ENCODE assay signal across 3 cellular contexts in genomic region chr4:5881340-5881739, GRCh38.
TF ChIP-seq lines count a peak whose summit lies in the region.

No MANE protein-coding gene starts in this region.

TF ChIP-seq in A549, 52 proteins besides CTCF, POLR2A, EP300 and RAD21:
- TF ChIP-seq HOXB5 (CRISPR knock-in tag; IDR thresholded peaks at IDR 0.05) (no peak), REST (IDR thresholded peaks at IDR 0.05) (peak; percentile 70)
TF ChIP-seq in A549: peak in this region for 1.

TF ChIP-seq in IMR-90, 13 proteins besides CTCF, POLR2A, EP300 and RAD21:
- TF ChIP-seq ELK1 (IDR thresholded peaks at IDR 0.05; ENCODE audit: borderline replicate concordance, low read depth, low read length) (no peak), SMC3 (IDR thresholded peaks at IDR 0.05; ENCODE audit: low read depth, low read length) (no peak), RCOR1 (IDR thresholded peaks at IDR 0.05; ENCODE audit: insufficient replicate concordance, low read length) (no peak), MXI1 (IDR thresholded peaks at IDR 0.05; ENCODE audit: borderline replicate concordance, low read depth, low read length) (no peak), MAZ (IDR thresholded peaks at IDR 0.05; ENCODE audit: borderline replicate concordance, low read depth, low read length) (no peak), CHD1 (IDR thresholded peaks at IDR 0.05; ENCODE audit: low read depth, low read length) (no peak), FOS (IDR thresholded peaks at IDR 0.05; ENCODE audit: low read depth, low read length) (no peak), BHLHE40 (IDR thresholded peaks at IDR 0.05; ENCODE audit: low read depth, low read length) (no peak), NFE2L2 (IDR thresholded peaks at IDR 0.05; ENCODE audit: low read depth, low read length) (no peak), CEBPB (IDR thresholded peaks at IDR 0.05; ENCODE audit: low read depth, low read length) (no peak), RFX5 (IDR thresholded peaks at IDR 0.05; ENCODE audit: low read depth, low read length) (no peak), MAFK (IDR thresholded peaks at IDR 0.05; ENCODE audit: low read depth, low read length) (no peak), USF2 (IDR thresholded peaks at IDR 0.05; ENCODE audit: low read depth, low read length) (no peak)

TF ChIP-seq in K562, 482 proteins besides CTCF, POLR2A, EP300 and RAD21:
- TF ChIP-seq EHMT2 (IDR thresholded peaks at IDR 0.05) (peak; percentile 54; the same call in 1 of the 2 replicates), REST (CRISPR knock-in tag; IDR thresholded peaks at IDR 0.05; ENCODE audit: low read depth) (peak; percentile 80; the same call in 1 of the 2 replicates), PTBP1 (IDR thresholded peaks at IDR 0.05; ENCODE audit: low read depth, low read length) (no peak), E2F3 (CRISPR knock-in tag; IDR thresholded peaks at IDR 0.05) (no peak), CHAMP1 (IDR thresholded peaks at IDR 0.05) (no peak)
